39 cellular contexts compared by ENCODE assay signal in the genomic region with DNA sequence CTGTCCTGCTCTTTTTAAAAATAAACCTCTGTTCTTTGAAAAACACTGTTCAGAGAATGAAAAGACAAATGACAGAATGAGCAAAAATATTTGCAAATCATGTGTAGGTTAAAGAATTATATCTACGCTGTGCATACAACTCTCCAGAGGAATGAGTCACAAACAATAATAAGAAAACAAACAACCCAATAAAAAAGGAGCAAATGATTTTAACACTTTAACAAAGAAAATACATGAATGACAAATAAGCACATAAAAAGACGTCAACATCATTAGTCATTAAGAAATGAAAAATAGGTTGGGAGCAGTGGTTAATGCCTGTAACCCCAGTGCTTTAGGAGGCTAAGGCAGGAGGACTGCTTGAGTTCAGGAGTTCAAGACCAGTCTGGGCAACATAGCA. TPM values are rescaled to one million over a fixed set of nuclear protein-coding genes. Genes with fewer than 3 reads are reported as not detected.
"Had no signal": no experiment of that assay in that cellular context is flagged by ENCODE, and none has a peak within 500 bp of the region (broad histone marks: within the 10 kb centered on the region; RNA-seq: fewer than 3 reads in every experiment).

No MANE protein-coding gene starts in this region.

- H3K4me3 ChIP-seq: ascending aorta, body of pancreas, cardiac muscle cell had no signal

- ATAC-seq: activated CD4-positive, alpha-beta T cell treated with anti-CD3 and anti-CD28 coated beads for 36 hours; activated CD4-positive, CD25-positive, alpha-beta regulatory T cell treated with anti-CD3 and anti-CD28 coated beads, Interleukin-2, amount 50 U/mL, for 24 hours; activated CD8-positive, alpha-beta memory T cell treated with anti-CD3 and anti-CD28 coated beads, Interleukin-2, amount 10 ng/mL, durations not matched to agents 7 days and 5 days; activated CD8-positive, alpha-beta T cell treated with anti-CD3 and anti-CD28 coated beads, Interleukin-2, amount 10 ng/mL, durations not matched to agents 7 days and 5 days; activated naive CD4-positive, alpha-beta T cell treated with anti-CD3 and anti-CD28 coated beads, Interleukin-2, amount 50 U/mL, for 72 hours; body of pancreas; WTC11 had no signal

- H3K4me1 Mint-ChIP-seq: activated CD4-positive, alpha-beta memory T cell treated with anti-CD3 and anti-CD28 coated beads, Interleukin-2, amount 10 ng/mL, durations not matched to agents 7 days and 5 days; activated CD4-positive, alpha-beta T cell treated with anti-CD3 and anti-CD28 coated beads for 36 hours; activated CD4-positive, alpha-beta T cell treated with anti-CD3 and anti-CD28 coated beads, Interleukin-2, amount 10 ng/mL, durations not matched to agents 7 days and 5 days; activated CD8-positive, alpha-beta memory T cell treated with anti-CD3 and anti-CD28 coated beads, Interleukin-2, amount 10 ng/mL, durations not matched to agents 7 days and 5 days; activated naive CD8-positive, alpha-beta T cell treated with anti-CD3 and anti-CD28 coated beads for 36 hours; central memory CD8-positive, alpha-beta T cell; WTC11 had no signal

- H3K4me3 Mint-ChIP-seq: activated CD4-positive, alpha-beta memory T cell treated with anti-CD3 and anti-CD28 coated beads, Interleukin-2, amount 10 ng/mL, durations not matched to agents 7 days and 5 days; activated CD4-positive, alpha-beta T cell treated with anti-CD3 and anti-CD28 coated beads for 36 hours; activated CD4-positive, alpha-beta T cell treated with anti-CD3 and anti-CD28 coated beads, Interleukin-2, amount 10 ng/mL, durations not matched to agents 7 days and 5 days; activated CD8-positive, alpha-beta memory T cell treated with anti-CD3 and anti-CD28 coated beads, Interleukin-2, amount 10 ng/mL, durations not matched to agents 7 days and 5 days; activated CD8-positive, alpha-beta T cell treated with anti-CD3 and anti-CD28 coated beads, Interleukin-2, amount 10 ng/mL, durations not matched to agents 7 days and 5 days; activated naive CD4-positive, alpha-beta T cell treated with anti-CD3 and anti-CD28 coated beads for 36 hours; activated naive CD8-positive, alpha-beta T cell treated with anti-CD3 and anti-CD28 coated beads for 36 hours; activated T-cell treated with anti-CD3 and anti-CD28 coated beads, Interleukin-2, amount 50 U/mL, for 24 hours; central memory CD8-positive, alpha-beta T cell; T-helper 1 cell treated with Interleukin-12 subunit alpha and Interleukin-12 subunit beta and Interleukin-4 antibody, amounts not matched to agents 30 μg/mL and 1 μg/mL, for 36 hours; T-helper 2 cell treated with Interferon-gamma antibody and Interleukin-4, amounts not matched to agents 5 μg/mL and 100 μg/mL, for 36 hours; WTC11 had no signal

- H3K27ac Mint-ChIP-seq: activated CD4-positive, alpha-beta memory T cell treated with anti-CD3 and anti-CD28 coated beads, Interleukin-2, amount 10 ng/mL, durations not matched to agents 7 days and 5 days; activated CD4-positive, alpha-beta T cell treated with anti-CD3 and anti-CD28 coated beads for 36 hours; activated CD4-positive, alpha-beta T cell treated with anti-CD3 and anti-CD28 coated beads, Interleukin-2, amount 10 ng/mL, durations not matched to agents 7 days and 5 days; activated CD8-positive, alpha-beta memory T cell treated with anti-CD3 and anti-CD28 coated beads, Interleukin-2, amount 10 ng/mL, durations not matched to agents 7 days and 5 days; activated CD8-positive, alpha-beta T cell treated with anti-CD3 and anti-CD28 coated beads, Interleukin-2, amount 10 ng/mL, durations not matched to agents 7 days and 5 days; activated naive CD4-positive, alpha-beta T cell treated with anti-CD3 and anti-CD28 coated beads for 36 hours; activated naive CD4-positive, alpha-beta T cell treated with anti-CD3 and anti-CD28 coated beads, Interleukin-2, amount 50 U/mL, for 72 hours; activated naive CD8-positive, alpha-beta T cell treated with anti-CD3 and anti-CD28 coated beads for 36 hours; activated T-cell treated with anti-CD3 and anti-CD28 coated beads, Interleukin-2, amount 50 U/mL, for 24 hours; T-helper 1 cell treated with Interleukin-12 subunit alpha and Interleukin-12 subunit beta and Interleukin-4 antibody, amounts not matched to agents 30 μg/mL and 1 μg/mL, for 36 hours; T-helper 2 cell treated with Interferon-gamma antibody and Interleukin-4, amounts not matched to agents 5 μg/mL and 100 μg/mL, for 36 hours; WTC11 had no signal

- FAIRE-seq: bronchial epithelial cell had no signal

- H3K36me3 Mint-ChIP-seq: activated CD8-positive, alpha-beta memory T cell treated with anti-CD3 and anti-CD28 coated beads, Interleukin-2, amount 10 ng/mL, durations not matched to agents 7 days and 5 days; activated naive CD4-positive, alpha-beta T cell treated with anti-CD3 and anti-CD28 coated beads, Interleukin-2, amount 50 U/mL, for 72 hours; activated naive CD8-positive, alpha-beta T cell treated with anti-CD3 and anti-CD28 coated beads for 36 hours; WTC11 had no signal

- H3K36me3 ChIP-seq: ascending aorta, brain microvascular endothelial cell, cardiac muscle cell, WERI-Rb-1 had no signal

- H3K9me3 Mint-ChIP-seq: activated CD4-positive, alpha-beta memory T cell treated with anti-CD3 and anti-CD28 coated beads, Interleukin-2, amount 10 ng/mL, durations not matched to agents 7 days and 5 days; activated CD4-positive, alpha-beta T cell treated with anti-CD3 and anti-CD28 coated beads, Interleukin-2, amount 10 ng/mL, durations not matched to agents 7 days and 5 days; activated naive CD4-positive, alpha-beta T cell treated with anti-CD3 and anti-CD28 coated beads for 36 hours; activated naive CD4-positive, alpha-beta T cell treated with anti-CD3 and anti-CD28 coated beads, Interleukin-2, amount 50 U/mL, for 72 hours; activated naive CD8-positive, alpha-beta T cell treated with anti-CD3 and anti-CD28 coated beads for 36 hours; activated T-cell treated with anti-CD3 and anti-CD28 coated beads, Interleukin-2, amount 50 U/mL, for 24 hours; T-helper 1 cell treated with Interleukin-12 subunit alpha and Interleukin-12 subunit beta and Interleukin-4 antibody, amounts not matched to agents 30 μg/mL and 1 μg/mL, for 36 hours; T-helper 2 cell treated with Interferon-gamma antibody and Interleukin-4, amounts not matched to agents 5 μg/mL and 100 μg/mL, for 36 hours; WTC11 had no signal

- H3K9me3 ChIP-seq: ascending aorta, body of pancreas had no signal

- H3K27me3 Mint-ChIP-seq: activated CD4-positive, alpha-beta memory T cell treated with anti-CD3 and anti-CD28 coated beads, Interleukin-2, amount 10 ng/mL, durations not matched to agents 7 days and 5 days; activated CD4-positive, alpha-beta T cell treated with anti-CD3 and anti-CD28 coated beads for 36 hours; activated CD4-positive, alpha-beta T cell treated with anti-CD3 and anti-CD28 coated beads, Interleukin-2, amount 10 ng/mL, durations not matched to agents 7 days and 5 days; activated CD8-positive, alpha-beta memory T cell treated with anti-CD3 and anti-CD28 coated beads, Interleukin-2, amount 10 ng/mL, durations not matched to agents 7 days and 5 days; activated naive CD8-positive, alpha-beta T cell treated with anti-CD3 and anti-CD28 coated beads for 36 hours; central memory CD8-positive, alpha-beta T cell had no signal

- H3K27me3 ChIP-seq: ascending aorta, body of pancreas, brain microvascular endothelial cell, cardiac muscle cell had no signal

- DNase-seq: activated CD4-positive, alpha-beta memory T cell treated with anti-CD3 and anti-CD28 coated beads, Interleukin-2, amount 10 ng/mL, durations not matched to agents 7 days and 5 days; activated CD4-positive, alpha-beta T cell treated with anti-CD3 and anti-CD28 coated beads for 1 hour; activated CD4-positive, alpha-beta T cell treated with anti-CD3 and anti-CD28 coated beads for 36 hours; activated CD4-positive, alpha-beta T cell treated with anti-CD3 and anti-CD28 coated beads for 48 hours; activated CD4-positive, alpha-beta T cell treated with anti-CD3 and anti-CD28 coated beads, Interleukin-2, amount 10 ng/mL, durations not matched to agents 7 days and 5 days; activated CD4-positive, alpha-beta T cell treated with anti-CD3 and anti-CD28 coated beads, Interleukin-2, amount 50 U/mL, for 48 hours; activated CD4-positive, CD25-positive, alpha-beta regulatory T cell; activated CD8-positive, alpha-beta memory T cell treated with anti-CD3 and anti-CD28 coated beads for 24 hours; activated CD8-positive, alpha-beta memory T cell treated with anti-CD3 and anti-CD28 coated beads, Interleukin-2, amount 10 ng/mL, durations not matched to agents 7 days and 5 days; activated CD8-positive, alpha-beta memory T cell treated with anti-CD3 and anti-CD28 coated beads, Interleukin-2, amount 50 U/mL, for 48 hours; activated CD8-positive, alpha-beta T cell treated with anti-CD3 and anti-CD28 coated beads, Interleukin-2, amount 10 ng/mL, durations not matched to agents 7 days and 5 days; activated effector memory CD4-positive, alpha-beta T cell treated with anti-CD3 and anti-CD28 coated beads, Interleukin-2, amount 50 U/mL, for 16 hours; activated gamma-delta T cell treated with Interleukin-2 at 50 U/mL for 16 hours; activated naive CD4-positive, alpha-beta T cell; activated naive CD4-positive, alpha-beta T cell treated with anti-CD3 and anti-CD28 coated beads for 36 hours; activated naive CD4-positive, alpha-beta T cell treated with anti-CD3 and anti-CD28 coated beads, Interleukin-2, amount 50 U/mL, for 16 hours; activated naive CD8-positive, alpha-beta T cell treated with anti-CD3 and anti-CD28 coated beads for 36 hours; activated T-cell treated with anti-CD3 and anti-CD28 coated beads, Interleukin-2, amount 50 U/mL, for 24 hours; activated T-cell treated with anti-CD3 and anti-CD28 coated beads, Interleukin-2, amount 50 U/mL, for 48 hours; amygdala; anterior cingulate cortex; body of pancreas; brain microvascular endothelial cell; caudate nucleus; cerebellar nuclear complex; T-helper 1 cell; T-helper 2 cell; T-helper 9 cell; WERI-Rb-1 had no signal

- H3K27ac ChIP-seq: ascending aorta, body of pancreas, brain microvascular endothelial cell, cardiac muscle cell, WERI-Rb-1 had no signal

- H3K4me1 ChIP-seq: ascending aorta, body of pancreas had no signal

RNA-seq across cellular contexts. Expression of a gene that starts 21.1 kb away (rescaled TPM):
- total RNA-seq: activated CD4-positive, alpha-beta memory T cell treated with anti-CD3 and anti-CD28 coated beads, Interleukin-2, amount 10 ng/mL, durations not matched to agents 7 days and 5 days; activated CD4-positive, alpha-beta T cell treated with anti-CD3 and anti-CD28 coated beads for 36 hours; activated CD4-positive, alpha-beta T cell treated with anti-CD3 and anti-CD28 coated beads, Interleukin-2, amount 10 ng/mL, durations not matched to agents 7 days and 5 days; activated CD8-positive, alpha-beta memory T cell treated with anti-CD3 and anti-CD28 coated beads, Interleukin-2, amount 10 ng/mL, durations not matched to agents 7 days and 5 days; activated CD8-positive, alpha-beta T cell treated with anti-CD3 and anti-CD28 coated beads, Interleukin-2, amount 10 ng/mL, durations not matched to agents 7 days and 5 days; activated naive CD4-positive, alpha-beta T cell treated with anti-CD3 and anti-CD28 coated beads for 36 hours; activated naive CD4-positive, alpha-beta T cell treated with anti-CD3 and anti-CD28 coated beads, Interleukin-2, amount 50 U/mL, for 72 hours; activated naive CD8-positive, alpha-beta T cell treated with anti-CD3 and anti-CD28 coated beads for 36 hours had no signal

RNA-seq across cellular contexts. Expression of a gene that starts 34.5 kb away (rescaled TPM):
- total RNA-seq: activated CD4-positive, alpha-beta memory T cell treated with anti-CD3 and anti-CD28 coated beads, Interleukin-2, amount 10 ng/mL, durations not matched to agents 7 days and 5 days; activated CD4-positive, alpha-beta T cell treated with anti-CD3 and anti-CD28 coated beads for 36 hours; activated CD4-positive, alpha-beta T cell treated with anti-CD3 and anti-CD28 coated beads, Interleukin-2, amount 10 ng/mL, durations not matched to agents 7 days and 5 days; activated CD8-positive, alpha-beta memory T cell treated with anti-CD3 and anti-CD28 coated beads, Interleukin-2, amount 10 ng/mL, durations not matched to agents 7 days and 5 days; activated CD8-positive, alpha-beta T cell treated with anti-CD3 and anti-CD28 coated beads, Interleukin-2, amount 10 ng/mL, durations not matched to agents 7 days and 5 days; activated naive CD4-positive, alpha-beta T cell treated with anti-CD3 and anti-CD28 coated beads for 36 hours; activated naive CD4-positive, alpha-beta T cell treated with anti-CD3 and anti-CD28 coated beads, Interleukin-2, amount 50 U/mL, for 72 hours; activated naive CD8-positive, alpha-beta T cell treated with anti-CD3 and anti-CD28 coated beads for 36 hours; ascending aorta; body of pancreas; bronchial epithelial cell; cardiac muscle cell; chondrocyte; WTC11 had no signal
- polyA plus RNA-seq: cardiac muscle cell had no signal
